In genomic region chr1:101847608-101848007, GRCh38 we compare ENCODE assay signal across 1 cellular context.
TF ChIP-seq lines count a peak whose summit lies in the region.

No MANE protein-coding gene starts in this region.

TF ChIP-seq in GM23338, 12 proteins besides CTCF, POLR2A, EP300 and RAD21 (continued from another document):
- TF ChIP-seq ZNF462 (CRISPR knock-in tag; IDR thresholded peaks at IDR 0.05) (no peak), EZH2phosphoT487 (IDR thresholded peaks at IDR 0.05; ENCODE audit: unreplicated experiment) (no peak), JUNB (IDR thresholded peaks at IDR 0.05; ENCODE audit: unreplicated experiment) (no peak), ZNF114 (CRISPR knock-in tag; IDR thresholded peaks at IDR 0.05) (no peak), CREB1 (CRISPR knock-in tag; IDR thresholded peaks at IDR 0.05; ENCODE audit: low read depth) (no peak), ETS1 (IDR thresholded peaks at IDR 0.05) (no peak), STAT1 (IDR thresholded peaks at IDR 0.05; ENCODE audit: unreplicated experiment) (no peak), POLR2AphosphoS5 (IDR thresholded peaks at IDR 0.05; ENCODE audit: low read depth) (no peak), EZH2 (IDR thresholded peaks at IDR 0.05; ENCODE audit: low read depth, unreplicated experiment) (no peak), NANOG (IDR thresholded peaks at IDR 0.05; ENCODE audit: borderline replicate concordance) (no peak)
- TF ChIP-seq, protein P1, sequence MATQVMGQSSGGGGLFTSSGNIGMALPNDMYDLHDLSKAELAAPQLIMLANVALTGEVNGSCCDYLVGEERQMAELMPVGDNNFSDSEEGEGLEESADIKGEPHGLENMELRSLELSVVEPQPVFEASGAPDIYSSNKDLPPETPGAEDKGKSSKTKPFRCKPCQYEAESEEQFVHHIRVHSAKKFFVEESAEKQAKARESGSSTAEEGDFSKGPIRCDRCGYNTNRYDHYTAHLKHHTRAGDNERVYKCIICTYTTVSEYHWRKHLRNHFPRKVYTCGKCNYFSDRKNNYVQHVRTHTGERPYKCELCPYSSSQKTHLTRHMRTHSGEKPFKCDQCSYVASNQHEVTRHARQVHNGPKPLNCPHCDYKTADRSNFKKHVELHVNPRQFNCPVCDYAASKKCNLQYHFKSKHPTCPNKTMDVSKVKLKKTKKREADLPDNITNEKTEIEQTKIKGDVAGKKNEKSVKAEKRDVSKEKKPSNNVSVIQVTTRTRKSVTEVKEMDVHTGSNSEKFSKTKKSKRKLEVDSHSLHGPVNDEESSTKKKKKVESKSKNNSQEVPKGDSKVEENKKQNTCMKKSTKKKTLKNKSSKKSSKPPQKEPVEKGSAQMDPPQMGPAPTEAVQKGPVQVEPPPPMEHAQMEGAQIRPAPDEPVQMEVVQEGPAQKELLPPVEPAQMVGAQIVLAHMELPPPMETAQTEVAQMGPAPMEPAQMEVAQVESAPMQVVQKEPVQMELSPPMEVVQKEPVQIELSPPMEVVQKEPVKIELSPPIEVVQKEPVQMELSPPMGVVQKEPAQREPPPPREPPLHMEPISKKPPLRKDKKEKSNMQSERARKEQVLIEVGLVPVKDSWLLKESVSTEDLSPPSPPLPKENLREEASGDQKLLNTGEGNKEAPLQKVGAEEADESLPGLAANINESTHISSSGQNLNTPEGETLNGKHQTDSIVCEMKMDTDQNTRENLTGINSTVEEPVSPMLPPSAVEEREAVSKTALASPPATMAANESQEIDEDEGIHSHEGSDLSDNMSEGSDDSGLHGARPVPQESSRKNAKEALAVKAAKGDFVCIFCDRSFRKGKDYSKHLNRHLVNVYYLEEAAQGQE (IDR thresholded peaks at IDR 0.05; ENCODE audit: unreplicated experiment): no peak
